29 cellular contexts compared by ENCODE assay signal in the genomic region with DNA sequence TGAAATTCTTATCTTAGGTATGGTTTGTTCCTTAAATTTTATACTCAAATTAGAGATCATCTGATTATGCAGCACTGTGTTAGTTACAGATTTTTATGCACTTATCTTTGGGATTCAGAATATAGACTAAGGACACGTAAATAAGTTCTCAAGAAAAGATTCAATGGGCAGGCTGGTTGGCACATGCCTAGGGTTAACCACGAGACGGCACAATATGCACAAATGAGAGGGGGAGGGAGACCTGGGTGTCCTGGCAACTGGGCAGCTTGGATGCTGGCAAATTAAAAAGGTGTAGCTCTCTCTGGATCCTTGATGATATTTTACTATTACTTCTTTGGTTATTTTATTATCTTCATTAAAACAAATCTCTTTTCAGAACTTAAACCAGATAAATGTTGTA. TPM values are rescaled to one million over a fixed set of nuclear protein-coding genes. Genes with fewer than 3 reads are reported as not detected.
DNase-seq lines count a peak whose midpoint lies in the region; ATAC-seq, FAIRE-seq and TF ChIP-seq lines count a peak whose summit lies in the region.
"Had no signal": no experiment of that assay in that cellular context is flagged by ENCODE, and none has a peak within 500 bp of the region (broad histone marks: within the 10 kb centered on the region; RNA-seq: fewer than 3 reads in every experiment).

No MANE protein-coding gene starts in this region.

- H3K9me3 ChIP-seq in Karpas-422 (ENCODE audit: low read length): no peaks in the 10 kb centered on the region
- H3K9me3 ChIP-seq in adrenal gland (replicated peaks in 1 of 3): no peaks in the 10 kb centered on the region
- H3K9me3 ChIP-seq in keratinocyte (ENCODE audit: control insufficient read depth, low read depth, low read length): no peaks in the 10 kb centered on the region
- no peaks in the 10 kb centered on the region for H3K9me3 ChIP-seq in transverse colon
- H3K9me3 ChIP-seq: A549, Caco-2, MG63, SJSA1 had no signal

- in situ Hi-C loops in transverse colon (cut with MboI; ENCODE audit: low pct_ligation_motif_present in 1 of 4, low pct_unique_long_range_greater_than_20kb in 1 of 4, low sequenced_read_pairs in 3 of 4): no loop called here

- DNase-seq in Karpas-422 (peak; percentile 4), adrenal gland (peak in 4 of 7 donors; percentile 40 to 72 (median 54)), keratinocyte (ENCODE audit: low read depth, low spot score) (no peak), mucosa of gallbladder (ENCODE audit: low spot score) (peak; percentile 34), transverse colon (no peak)
- DNase-seq: AML-193; Caco-2; CD4-positive, alpha-beta memory T cell; MG63; NCI-H1105 treated with DMSO at 0.1 percent for 48 hours; NCI-H146; NCI-H2029; NCI-H2227 treated with DMSO at 0.1 percent for 48 hours; NCI-H510A; NCI-H69; Right ventricle myocardium superior; RPMI8226 had no signal

- H3K79me2 ChIP-seq in Karpas-422 (ENCODE audit: low read length) (no peaks in the 10 kb centered on the region), keratinocyte (ENCODE audit: control insufficient read depth, insufficient read depth, low read length) (no peaks in the 10 kb centered on the region)

- intact Hi-C loops in adrenal gland (cut with DNase I): no loop called here
- intact Hi-C loops in transverse colon (cut with DNase I; ENCODE audit: low total_unique reads): no loop called here

- no peak overlapping the region for H3K9ac ChIP-seq in Karpas-422 (ENCODE audit: low read length)
- no peak overlapping the region for H3K9ac ChIP-seq in keratinocyte (ENCODE audit: control insufficient read depth, extremely low read depth, insufficient read depth, low read length)
- H3K9ac ChIP-seq: BLaER1 treated with 17β-estradiol and CSF1 and Interleukin-3, amounts not matched to agents 10 nM and 100 nM had no signal

- 52 to 73% (median 64%) methylated on average over 3 of the region's 3 CpGs for whole genome bisulfite sequencing in adrenal gland, 4 donors
- WGBS in transverse colon (ENCODE audit: low coverage in 1 of 2), 2 donors: 81 to 91% methylated on average over 2 to 3 of the region's 3 CpGs

- H3K4me2 ChIP-seq in Karpas-422 (ENCODE audit: low read depth, low read length, poor library complexity, severe bottlenecking): no peak overlapping the region
- H3K4me2 ChIP-seq in keratinocyte (ENCODE audit: control insufficient read depth, extremely low read depth, insufficient read depth, low read depth, low read length): peak overlapping the region; percentile 14
- H3K4me2 ChIP-seq: BLaER1 treated with 17β-estradiol and CSF1 and Interleukin-3, amounts not matched to agents 10 nM and 100 nM had no signal

- dilution Hi-C loops in keratinocyte (cut with MboI; ENCODE audit: extremely low pct_ligation_motif_present, low sequenced_read_pairs): no loop called here

- TF ChIP-seq POLR2A in adrenal gland (IDR thresholded peaks at IDR 0.05): no peak
- no peak for TF ChIP-seq POLR2A in transverse colon (IDR thresholded peaks at IDR 0.05)

- no peaks in the 10 kb centered on the region for H3K9me1 ChIP-seq in keratinocyte (ENCODE audit: control insufficient read depth, extremely low read depth, insufficient read depth, low read length)

- TF ChIP-seq CTCF in adrenal gland (IDR thresholded peaks at IDR 0.05) (no peak), keratinocyte (optimal IDR thresholded peaks at IDR 0.05 in 1 of 3, IDR thresholded peaks at IDR 0.05 in 1 of 3, conservative IDR thresholded peaks at IDR 0.05 in 1 of 3; ENCODE audit: extremely low read depth in 1 of 3, insufficient read depth in 2 of 3, low read length in 3 of 3) (peak in 1 of 3 experiments; percentile 44), transverse colon (IDR thresholded peaks at IDR 0.05) (no peak)

- no peaks in the 10 kb centered on the region for H3K9me2 ChIP-seq in Karpas-422 (replicated peaks; ENCODE audit: insufficient read depth, low read length)

- no peak for TF ChIP-seq EP300 in transverse colon (IDR thresholded peaks at IDR 0.05; ENCODE audit: low read depth)

- no peak for ATAC-seq in esophagus mucosa
- ATAC-seq in GM18873 (IDR thresholded peaks at IDR 0.05; ENCODE audit: low FRiP score, unreplicated experiment): no peak
- ATAC-seq: A549, K562 had no signal

- H3K27me3 ChIP-seq in Karpas-422 (ENCODE audit: low read length) (no peaks in the 10 kb centered on the region), adrenal gland (no peaks in the 10 kb centered on the region), keratinocyte (ENCODE audit: control insufficient read depth, extremely low read depth, insufficient read depth, low read length) (no peaks in the 10 kb centered on the region), transverse colon (no peaks in the 10 kb centered on the region)
- H3K27me3 ChIP-seq: BLaER1 treated with 17β-estradiol and CSF1 and Interleukin-3, amounts not matched to agents 10 nM and 100 nM; MG63; SJSA1 had no signal

- no peak overlapping the region for H2AFZ ChIP-seq in Karpas-422 (ENCODE audit: low read length)
- no peak overlapping the region for H2AFZ ChIP-seq in keratinocyte (ENCODE audit: control insufficient read depth, low read length)

- no peak overlapping the region for H3K27ac ChIP-seq in Karpas-422 (ENCODE audit: low read length)
- H3K27ac ChIP-seq in adrenal gland: peak overlapping the region in 3 of 5 donors; percentile 37 to 80 (median 38)
- no peak overlapping the region for H3K27ac ChIP-seq in keratinocyte (ENCODE audit: control insufficient read depth, insufficient read depth, low read length)
- H3K27ac ChIP-seq in transverse colon: no peak overlapping the region
- H3K27ac ChIP-seq: BLaER1 treated with 17β-estradiol and CSF1 and Interleukin-3, amounts not matched to agents 10 nM and 100 nM; SJSA1 had no signal

- H3K36me3 ChIP-seq in Karpas-422 (ENCODE audit: insufficient read depth, low read length) (no peaks in the 10 kb centered on the region), adrenal gland (replicated peaks in 1 of 2) (peaks cover 0 to 2% of the 10 kb centered on the region in 2 donors), keratinocyte (ENCODE audit: control insufficient read depth in 2 of 2, extremely low read depth in 1 of 2, insufficient read depth in 2 of 2, low read length in 2 of 2) (no peaks in the 10 kb centered on the region), transverse colon (no peaks in the 10 kb centered on the region)
- H3K36me3 ChIP-seq: BLaER1 treated with 17β-estradiol and CSF1 and Interleukin-3, amounts not matched to agents 10 nM and 100 nM; MG63; SJSA1 had no signal

- H3K4me3 ChIP-seq in Karpas-422 (ENCODE audit: low read length) (no peak overlapping the region), adrenal gland (peak overlapping the region in 1 of 4 donors; percentile 37), keratinocyte (ENCODE audit: control insufficient read depth in 2 of 3, extremely low read depth in 1 of 3, insufficient read depth in 2 of 3, low read depth in 1 of 3, low read length in 3 of 3) (no peak overlapping the region), transverse colon (no peak overlapping the region)
- H3K4me3 ChIP-seq: A549; BLaER1 treated with 17β-estradiol and CSF1 and Interleukin-3, amounts not matched to agents 10 nM and 100 nM; K562; MG63; SJSA1 had no signal

- no peak for FAIRE-seq in keratinocyte (lab: Jason Lieb, UNC)
- FAIRE-seq: A549, GM18507, H54, K562 had no signal

- H3K4me1 ChIP-seq in Karpas-422 (ENCODE audit: low read length) (no peaks in the 10 kb centered on the region), adrenal gland (replicated peaks in 1 of 2) (peaks cover 0 to 4% of the 10 kb centered on the region in 2 donors), keratinocyte (ENCODE audit: control insufficient read depth, extremely low read depth, insufficient read depth, low read length) (peaks cover 24% of the 10 kb centered on the region), transverse colon (peaks cover 0 to 10% (median 4%) of the 10 kb centered on the region in 4 donors)

- no peaks in the 10 kb centered on the region for H4K20me1 ChIP-seq in Karpas-422 (ENCODE audit: insufficient read depth, low read depth, low read length)
- H4K20me1 ChIP-seq in keratinocyte (ENCODE audit: control insufficient read depth, extremely low read depth, insufficient read depth, low read length): no peaks in the 10 kb centered on the region
- H4K20me1 ChIP-seq: BLaER1 treated with 17β-estradiol and CSF1 and Interleukin-3, amounts not matched to agents 10 nM and 100 nM had no signal

RNA-seq across cellular contexts. Expression of a gene that starts 0.7 kb away (rescaled TPM):
- not detected in 2 replicates for total RNA-seq in Karpas-422 (2014; rRNA removed; shearing (Covaris generic); ENCODE audit: low replicate concordance)
- 1,000 to 10,000 TPM in 1 of 8 donors, 100 to 1,000 TPM in 7; 120 to 1,013 (median 290) TPM for total RNA-seq in adrenal gland
- 100 to 1,000 TPM in 2 of 3 donors, 10 to 100 TPM in 1; 26.9 to 588 (median 116) TPM for polyA plus RNA-seq in adrenal gland
- 0.28 to 0.68 TPM in 2 of 3 replicates, not detected in the other for polyA plus RNA-seq in keratinocyte
- polyA plus RNA-seq in keratinocyte (2011; ENCODE audit: low read depth): 0.77 TPM
- 0.04 TPM in 1 of 2 replicates, not detected in the other for polyA plus RNA-seq in keratinocyte (2011; cell fraction: cytosol; rRNA removed)
- 0.18 and 0.24 TPM in 2 replicates for polyA plus RNA-seq in keratinocyte (2011; cell fraction: nucleus; rRNA removed)
- polyA plus RNA-seq in keratinocyte (2012; ENCODE audit: low replicate concordance): 0.62 TPM in 1 of 2 replicates, not detected in the other
- 1.0 TPM in 1 of 3 replicates, not detected in the others for polyA minus RNA-seq in keratinocyte
- not detected for polyA minus RNA-seq in keratinocyte (2011; cell fraction: cytosol; rRNA and poly(A)+ RNA removed)
- polyA minus RNA-seq in keratinocyte (2011; cell fraction: nucleus; rRNA and poly(A)+ RNA removed): not detected in 2 replicates
- total RNA-seq in mucosa of gallbladder: 17.7 TPM
- under 1 TPM in 1 of 4 donors, not detected in 3; 0.95 TPM for total RNA-seq in transverse colon
- total RNA-seq in esophagus mucosa: 0.44 TPM
- total RNA-seq: CD4-positive, alpha-beta memory T cell; Daoy; G401; HT1080; LHCN-M2; Right ventricle myocardium superior had no signal
- polyA plus RNA-seq: CD4-positive, alpha-beta memory T cell; K562 had no signal

RNA-seq across cellular contexts. Expression of a gene that starts 58.9 kb away (rescaled TPM):
- not detected in 2 replicates for total RNA-seq in Karpas-422 (2014; rRNA removed; shearing (Covaris generic); ENCODE audit: low replicate concordance)
- total RNA-seq in adrenal gland: 1 to 10 TPM in 7 of 8 donors, under 1 TPM in 1; 0.64 to 4.9 (median 2.5) TPM
- polyA plus RNA-seq in adrenal gland: 1 to 10 TPM in 1 of 3 donors, under 1 TPM in 2; 0.08 to 2.7 (median 0.20) TPM
- not detected in 3 replicates for polyA plus RNA-seq in keratinocyte
- not detected for polyA plus RNA-seq in keratinocyte (2011; ENCODE audit: low read depth)
- not detected in 2 replicates for polyA plus RNA-seq in keratinocyte (2011; cell fraction: cytosol; rRNA removed)
- polyA plus RNA-seq in keratinocyte (2011; cell fraction: nucleus; rRNA removed): not detected in 2 replicates
- not detected in 2 replicates for polyA plus RNA-seq in keratinocyte (2012; ENCODE audit: low replicate concordance)
- polyA minus RNA-seq in keratinocyte: not detected in 3 replicates
- not detected for polyA minus RNA-seq in keratinocyte (2011; cell fraction: cytosol; rRNA and poly(A)+ RNA removed)
- polyA minus RNA-seq in keratinocyte (2011; cell fraction: nucleus; rRNA and poly(A)+ RNA removed): not detected in 2 replicates
- 0.69 TPM for total RNA-seq in mucosa of gallbladder
- total RNA-seq in transverse colon: under 1 TPM in 2 of 4 donors, not detected in 2; 0.14 to 0.48 TPM
- total RNA-seq in esophagus mucosa: not detected
- total RNA-seq: Caco-2, Daoy, HT1080, LHCN-M2 had no signal
- polyA plus RNA-seq: CD4-positive, alpha-beta memory T cell had no signal

Comparison
In these comparisons a context has a peak if more than half of its experiments do, and no peak if none do; other contexts are left out.
1. DNase-seq: peak in Karpas-422 (single experiment), adrenal gland (4 of 7) and mucosa of gallbladder (single experiment); none in keratinocyte (single experiment) and transverse colon (single experiment).
2. H3K27ac ChIP-seq: peak in adrenal gland (3 of 5); none in Karpas-422 (single experiment), keratinocyte (single experiment) and transverse colon (0 of 4).